In genomic region chr20:25226433-25227316, GRCh38 we compare ENCODE assay signal across 9 cellular contexts. TPM values are rescaled to one million over a fixed set of nuclear protein-coding genes. Genes with fewer than 3 reads are reported as not detected.
DNase-seq lines count a peak whose midpoint lies in the region; ATAC-seq and TF ChIP-seq lines count a peak whose summit lies in the region.
"Had no signal": no experiment of that assay in that cellular context is flagged by ENCODE, and none has a peak within 500 bp of the region (broad histone marks: within the 10 kb centered on the region; RNA-seq: fewer than 3 reads in every experiment).

No MANE protein-coding gene starts in this region.

- TF ChIP-seq CTCF in chondrocyte (IDR thresholded peaks at IDR 0.05): no peak
- no peak for TF ChIP-seq CTCF in mesothelial cell of epicardium (IDR thresholded peaks at IDR 0.05; ENCODE audit: unreplicated experiment)
- no peak for TF ChIP-seq CTCF in uterus (IDR thresholded peaks at IDR 0.05)

- ATAC-seq in HG02763 (IDR thresholded peaks at IDR 0.05; ENCODE audit: unreplicated experiment) (no peak), GM19023 (IDR thresholded peaks at IDR 0.05; ENCODE audit: unreplicated experiment) (no peak)
- ATAC-seq: activated CD4-positive, alpha-beta T cell treated with anti-CD3 and anti-CD28 coated beads for 36 hours had no signal

- H3K4me3 Mint-ChIP-seq in chondrocyte (ENCODE audit: unreplicated experiment) (no peak overlapping the region), mesothelial cell of epicardium (no peak overlapping the region)
- H3K4me3 Mint-ChIP-seq: activated CD4-positive, alpha-beta T cell treated with anti-CD3 and anti-CD28 coated beads for 36 hours had no signal

- DNase-seq in NCI-H2029 (lab: John Stamatoyannopoulos, UW) (peak; percentile 68), chondrocyte (ENCODE audit: low spot score) (peak; percentile 85), mesothelial cell of epicardium (ENCODE audit: low spot score in 2 of 2, unreplicated experiment in 2 of 2) (no peak), uterus (peak; percentile 30 to 41), NCI-H2227 treated with DMSO at 0.1 percent for 48 hours (lab: John Stamatoyannopoulos, UW) (no peak)
- DNase-seq: activated CD4-positive, alpha-beta T cell treated with anti-CD3 and anti-CD28 coated beads for 36 hours; NCI-H774 had no signal

- no peaks in the 10 kb centered on the region for H3K27me3 ChIP-seq in uterus

- intact Hi-C loops in uterus (cut with DNase I; ENCODE audit: low total_unique reads): no loop called here

- peak overlapping the region; percentile 53 to 81 for H3K27ac ChIP-seq in uterus

- H3K4me3 ChIP-seq in uterus: no peak overlapping the region

- no peaks in the 10 kb centered on the region for H3K27me3 Mint-ChIP-seq in chondrocyte (ENCODE audit: low read depth)
- H3K27me3 Mint-ChIP-seq in mesothelial cell of epicardium (ENCODE audit: low read depth): no peaks in the 10 kb centered on the region
- H3K27me3 Mint-ChIP-seq: activated CD4-positive, alpha-beta T cell treated with anti-CD3 and anti-CD28 coated beads for 36 hours had no signal

- H3K9me3 ChIP-seq in uterus: no peaks in the 10 kb centered on the region

- H3K4me1 Mint-ChIP-seq in chondrocyte (ENCODE audit: low read depth) (peaks cover 67% of the 10 kb centered on the region), mesothelial cell of epicardium (peaks cover 10% of the 10 kb centered on the region)

- H3K36me3 Mint-ChIP-seq in chondrocyte (ENCODE audit: low read depth): peaks cover 1% of the 10 kb centered on the region
- no peaks in the 10 kb centered on the region for H3K36me3 Mint-ChIP-seq in mesothelial cell of epicardium

- H3K36me3 ChIP-seq in uterus: no peaks in the 10 kb centered on the region

- TF ChIP-seq POLR2A in uterus (IDR thresholded peaks at IDR 0.05): no peak

- no peaks in the 10 kb centered on the region for H3K9me3 Mint-ChIP-seq in chondrocyte (ENCODE audit: low read depth)
- no peaks in the 10 kb centered on the region for H3K9me3 Mint-ChIP-seq in mesothelial cell of epicardium

- peaks cover 0 to 7% of the 10 kb centered on the region in 2 donors for H3K4me1 ChIP-seq in uterus

- peak overlapping the region; percentile 92 for H3K27ac Mint-ChIP-seq in chondrocyte (ENCODE audit: unreplicated experiment)
- H3K27ac Mint-ChIP-seq in mesothelial cell of epicardium: peak overlapping the region; percentile 16
- H3K27ac Mint-ChIP-seq: activated CD4-positive, alpha-beta T cell treated with anti-CD3 and anti-CD28 coated beads for 36 hours had no signal

RNA-seq across cellular contexts. Expression of gene PYGB, which starts 21.2 kb away (rescaled TPM):
- total RNA-seq in chondrocyte (130 to 171 TPM (median 170 TPM) in 3 replicates), mesothelial cell of epicardium (46.6 to 48.0 TPM (median 47.4 TPM) in 3 replicates), uterus (10 to 100 TPM; 26.2 to 87.9 (median 49.8) TPM)

RNA-seq across cellular contexts. Expression of gene ENTPD6, which starts 31.2 kb away (rescaled TPM):
- total RNA-seq in chondrocyte (42.2 to 53.5 TPM (median 50.3 TPM) in 3 replicates), mesothelial cell of epicardium (59.3 to 68.6 TPM (median 67.8 TPM) in 3 replicates), uterus (10 to 100 TPM; 20.7 to 47.2 (median 30.7) TPM)

Comparison
In these comparisons a context has a peak if more than half of its experiments do, and no peak if none do; other contexts are left out.
1. DNase-seq: peak in NCI-H2029 (single experiment), chondrocyte (single experiment) and uterus (2 of 2); none in mesothelial cell of epicardium (0 of 2) and NCI-H2227 treated with DMSO at 0.1 percent for 48 hours (single experiment).